Comparison of ENCODE assay signal across 8 cellular contexts in genomic region chrX:71282514-71283408, GRCh38. TPM values are rescaled to one million over a fixed set of nuclear protein-coding genes. Genes with fewer than 3 reads are reported as not detected.
DNase-seq lines count a peak whose midpoint lies in the region; ATAC-seq and TF ChIP-seq lines count a peak whose summit lies in the region.

No MANE protein-coding gene starts in this region.

- H2AFZ ChIP-seq in PC-3 (ENCODE audit: low read length): peak overlapping the region; percentile 68

- H3K9me2 ChIP-seq in PC-3 (replicated peaks; ENCODE audit: low read length): 0 out of 2 replicates have a peak, but pooled peaks cover 2% of the 10 kb centered on the region

- BruUV-seq in PC-3 (replicated peaks; lab: Mats Ljungman, UMichigan): no TSS peak

- peak; percentile 32 for DNase-seq in NCI-H510A treated with DMSO at 0.1 percent for 48 hours (lab: John Stamatoyannopoulos, UW)
- no peak for DNase-seq in NCI-H510A (lab: John Stamatoyannopoulos, UW)
- DNase-seq in PC-3: no peak
- DNase-seq in amniotic epithelial cell (ENCODE audit: low read depth): peak; percentile 65
- peak; percentile 55 to 62 for DNase-seq in stimulated activated CD4-positive, alpha-beta T cell treated with anti-CD3 and anti-CD28 coated beads, Interleukin-2, amount 100 ng/mL, for 24 hours
- DNase-seq in DMS153 (lab: John Stamatoyannopoulos, UW): no peak

- H3K27me3 ChIP-seq in PC-3 (ENCODE audit: low read length): no peaks in the 10 kb centered on the region

- CTCF ChIA-PET in PC-3 (lab: Charles Lee): interaction anchor here (0.6 to 1.3 kb wide), 4 partner anchors 12 to 164 kb away, joined by 3 to 4 read pairs (median 4); partner anchors contain the start of genes MED12 and TAF1

- peaks cover 25% of the 10 kb centered on the region for H4K20me1 ChIP-seq in PC-3 (ENCODE audit: low read length)

- H3F3A ChIP-seq in PC-3 (ENCODE audit: low read length, unreplicated experiment): no peaks in the 10 kb centered on the region

- H3K79me2 ChIP-seq in PC-3 (ENCODE audit: low read length): peaks cover 44% of the 10 kb centered on the region

- peak overlapping the region; percentile 98 for H3K9ac ChIP-seq in PC-3 (ENCODE audit: low read length)

- H3K4me1 ChIP-seq in PC-3 (ENCODE audit: insufficient read depth, low read length): peaks cover 7% of the 10 kb centered on the region

- H3K36me3 ChIP-seq in PC-3 (ENCODE audit: low read depth, low read length): peaks cover 19% of the 10 kb centered on the region

- H3K4me3 ChIP-seq in PC-3 (ENCODE audit: low read length): peak overlapping the region; percentile 94
- H3K4me3 ChIP-seq in iPS-18c (ENCODE audit: insufficient read depth, low read depth, low read length): peak overlapping the region; percentile 36; the same call in 1 of the 2 replicates

- peak overlapping the region; percentile 76 for H3K4me2 ChIP-seq in PC-3 (ENCODE audit: low read length)

- POLR2A ChIA-PET in PC-3 (lab: Charles Lee; ENCODE audit: unreplicated experiment): interaction anchor here (0.5 to 1.2 kb wide), 7 partner anchors 9 to 257 kb away, joined by 3 to 17 read pairs (median 6); partner anchors contain the start of genes TAF1 and ZMYM3

- no peak for TF ChIP-seq CTCF in PC-3 (conservative IDR thresholded peaks at IDR 0.05; ENCODE audit: low read depth, low read length)

- H3K27ac ChIP-seq in PC-3 (ENCODE audit: low read length): peak overlapping the region; percentile 74

- intact Hi-C loops in PC-3 (cut with micrococcal nuclease): loop anchor here (1.0 to 10.0 kb wide), 2 partner anchors 28 to 98 kb away; partner anchors contain the start of gene ZMYM3

- ATAC-seq in HG02938 (IDR thresholded peaks at IDR 0.05; ENCODE audit: unreplicated experiment) (peak; percentile 34), PC-3 (peak; percentile 70)

- no peaks in the 10 kb centered on the region for H3K9me3 ChIP-seq in PC-3 (ENCODE audit: low read length)
- peaks cover 3% of the 10 kb centered on the region for H3K9me3 ChIP-seq in iPS-18c (ENCODE audit: control insufficient read depth, insufficient read depth, low read length)

RNA-seq across cellular contexts. Expression of gene NONO, which starts 0.7 kb away (rescaled TPM):
- total RNA-seq in PC-3 (2014; rRNA removed): 514 and 631 TPM in 2 replicates

RNA-seq across cellular contexts. Expression of gene ITGB1BP2, which starts 18.8 kb away (rescaled TPM):
- total RNA-seq in PC-3 (2014; rRNA removed): 0.75 and 1.7 TPM in 2 replicates

RNA-seq across cellular contexts. Expression of gene ZMYM3, which starts 28.8 kb away (rescaled TPM):
- total RNA-seq in PC-3 (2014; rRNA removed): 23.5 and 25.2 TPM in 2 replicates

RNA-seq across cellular contexts. Expression of gene GJB1, which starts 59.7 kb away (rescaled TPM):
- total RNA-seq in PC-3 (2014; rRNA removed): not detected in 2 replicates

Comparison
In these comparisons a context has a peak if more than half of its experiments do, and no peak if none do; other contexts are left out.
1. DNase-seq: peak in NCI-H510A treated with DMSO at 0.1 percent for 48 hours (single experiment), amniotic epithelial cell (single experiment) and stimulated activated CD4-positive, alpha-beta T cell treated with anti-CD3 and anti-CD28 coated beads, Interleukin-2, amount 100 ng/mL, for 24 hours (2 of 2); none in NCI-H510A (single experiment), PC-3 (single experiment) and DMS153 (single experiment).